ENCODE assay signal across 18 cellular contexts in genomic region chr10:31596765-31597164, GRCh38.
"Had no signal": no experiment of that assay in that cellular context is flagged by ENCODE, and none has a peak within 500 bp of the region (broad histone marks: within the 10 kb centered on the region; RNA-seq: fewer than 3 reads in every experiment).

No MANE protein-coding gene starts in this region.

- H3K79me2 ChIP-seq: parathyroid adenoma had no signal

- H2AFZ ChIP-seq: parathyroid adenoma had no signal

- ATAC-seq: effector memory CD8-positive, alpha-beta T cell; gastroesophageal sphincter; left lobe of liver; natural killer cell; right lobe of liver; stimulated activated effector memory CD8-positive, alpha-beta T cell treated with anti-CD3 and anti-CD28 coated beads, Interleukin-12 subunit alpha, Interleukin-12 subunit beta, amount 100 ng/mL, for 72 hours; stimulated activated naive CD8-positive, alpha-beta T cell treated with anti-CD3 and anti-CD28 coated beads, Interleukin-15, Interleukin-2, amounts not matched to agents 100 U/mL and 50 U/mL, for 24 hours had no signal

- H3K4me1 ChIP-seq: esophagus squamous epithelium, gastroesophageal sphincter, parathyroid adenoma, prostate gland, right lobe of liver, tibial artery, upper lobe of left lung, uterus had no signal

- H3K9ac ChIP-seq: parathyroid adenoma had no signal

- DNase-seq: effector memory CD8-positive, alpha-beta T cell; esophagus squamous epithelium; glutamatergic neuron; mammary epithelial cell; natural killer cell; occipital lobe; right lobe of liver; stimulated activated CD4-positive, alpha-beta T cell treated with anti-CD3 and anti-CD28 coated beads, Interleukin-4, amount 100 ng/mL, for 1 hour; stimulated activated CD8-positive, alpha-beta memory T cell treated with anti-CD3 and anti-CD28 coated beads, Interleukin-4, amount 100 ng/mL, for 48 hours; stimulated activated naive CD8-positive, alpha-beta T cell treated with anti-CD3 and anti-CD28 coated beads, Interleukin-15, Interleukin-2, amounts not matched to agents 100 U/mL and 50 U/mL, for 24 hours; tibial artery; upper lobe of left lung; uterus had no signal

- H3K4me3 ChIP-seq: esophagus squamous epithelium, gastroesophageal sphincter, prostate gland, right lobe of liver, tibial artery, upper lobe of left lung, uterus had no signal

- H3K27me3 ChIP-seq: esophagus squamous epithelium, gastroesophageal sphincter, right lobe of liver, tibial artery, upper lobe of left lung, uterus had no signal

- H3K36me3 ChIP-seq: esophagus squamous epithelium, gastroesophageal sphincter, prostate gland, right lobe of liver, tibial artery, upper lobe of left lung, uterus had no signal

- H3K9me3 ChIP-seq: esophagus squamous epithelium, prostate gland, right lobe of liver, upper lobe of left lung, uterus had no signal

- H3K27ac ChIP-seq: esophagus squamous epithelium, gastroesophageal sphincter, parathyroid adenoma, prostate gland, right lobe of liver, tibial artery, upper lobe of left lung, uterus had no signal
